1 cellular context compared by ENCODE assay signal in genomic region chr1:185674201-185674600, GRCh38.
TF ChIP-seq lines count a peak whose summit lies in the region.

No MANE protein-coding gene starts in this region.

TF ChIP-seq in HepG2, 621 proteins besides CTCF, POLR2A, EP300 and RAD21 (continued from another document):
- TF ChIP-seq SKIL (CRISPR knock-in tag; IDR thresholded peaks at IDR 0.05; ENCODE audit: borderline replicate concordance), result peak; percentile 93
- TF ChIP-seq HMGXB3 (CRISPR knock-in tag; IDR thresholded peaks at IDR 0.05; ENCODE audit: borderline replicate concordance), result no peak
- TF ChIP-seq CAMTA2 (CRISPR knock-in tag; IDR thresholded peaks at IDR 0.05; ENCODE audit: borderline replicate concordance), result no peak
- no peak for TF ChIP-seq NFATC3 (CRISPR knock-in tag; IDR thresholded peaks at IDR 0.05)
- TF ChIP-seq ZNF512 (CRISPR knock-in tag; IDR thresholded peaks at IDR 0.05), result no peak
- no peak; the same call in 1 of the 2 replicates for TF ChIP-seq ZNF747 (CRISPR knock-in tag; IDR thresholded peaks at IDR 0.05; ENCODE audit: borderline replicate concordance)
